ENCODE assay signal across 8 cellular contexts in genomic region chr20:62624325-62624690, GRCh38. TPM values are rescaled to one million over a fixed set of nuclear protein-coding genes. Genes with fewer than 3 reads are reported as not detected.
DNase-seq lines count a peak whose midpoint lies in the region; ATAC-seq and TF ChIP-seq lines count a peak whose summit lies in the region.

No MANE protein-coding gene starts in this region.

- H3K36me3 Mint-ChIP-seq in IgD-negative memory B cell = no peaks in the 10 kb centered on the region

- no peaks in the 10 kb centered on the region for H3K9me3 Mint-ChIP-seq in IgD-negative memory B cell

- ATAC-seq in GM21529 (IDR thresholded peaks at IDR 0.05; ENCODE audit: unreplicated experiment) (peak; percentile 46), psoas muscle (peak in 3 of 4 donors; percentile 3 to 21 (median 6)), omental fat pad (ENCODE audit: low FRiP score) (no peak)

- peaks cover 24% of the 10 kb centered on the region for H3K4me1 ChIP-seq in psoas muscle

- H3K4me1 Mint-ChIP-seq in IgD-negative memory B cell = peaks cover 6 to 20% (median 15%) of the 10 kb centered on the region in 3 donors

- H3K27ac ChIP-seq in dorsolateral prefrontal cortex (peak overlapping the region in 52 of 59 donors; percentile 4 to 90 (median 72)), psoas muscle (peak overlapping the region; percentile 68)

- TF ChIP-seq CTCF in GM12865 (IDR thresholded peaks at IDR 0.05; ENCODE audit: insufficient read depth, low read depth, low read length, missing control alignments) (peak; percentile 51), dorsolateral prefrontal cortex (IDR thresholded peaks at IDR 0.05 in 54 of 56, conservative IDR thresholded peaks at IDR 0.05 in 2 of 56; ENCODE audit: low read depth in 1 of 56, partially characterized antibody in 56 of 56) (no peak), psoas muscle (IDR thresholded peaks at IDR 0.05) (no peak), foreskin fibroblast (IDR thresholded peaks at IDR 0.05; ENCODE audit: low read depth, low read length) (no peak), omental fat pad (IDR thresholded peaks at IDR 0.05) (no peak)

- DNase-seq in GM12865 (ENCODE audit: low read depth) = peak; percentile 52
- DNase-seq in dorsolateral prefrontal cortex = no peak
- DNase-seq in psoas muscle = peak in 1 of 2 donors; percentile 66
- DNase-seq in ACHN = no peak
- DNase-seq in foreskin fibroblast = no peak
- DNase-seq in omental fat pad (ENCODE audit: low spot score) = no peak

- no peaks in the 10 kb centered on the region for H3K9me3 ChIP-seq in psoas muscle

- H3K36me3 ChIP-seq in psoas muscle (ENCODE audit: insufficient read depth in 1 of 2, low read depth in 1 of 2) = no peaks in the 10 kb centered on the region

- peak overlapping the region; percentile 78 to 94 (median 85) for H3K4me3 Mint-ChIP-seq in IgD-negative memory B cell

- H3K27me3 Mint-ChIP-seq in IgD-negative memory B cell = no peaks in the 10 kb centered on the region

- H3K27ac Mint-ChIP-seq in IgD-negative memory B cell = peak overlapping the region; percentile 77 to 97 (median 94)

- 72 to 77% (median 77%) methylated on average over 9 of the region's 9 CpGs for WGBS in psoas muscle, 3 donors

- intact Hi-C loops in dorsolateral prefrontal cortex (cut with DNase I) (no loop called here), psoas muscle (cut with DNase I) (no loop called here)

- H3K4me3 ChIP-seq in GM12865 (ENCODE audit: low read depth, low read length) (peak overlapping the region; percentile 51), dorsolateral prefrontal cortex (no peak overlapping the region), psoas muscle (peak overlapping the region; percentile 2), foreskin fibroblast (ENCODE audit: low read depth in 1 of 2, low read length in 2 of 2) (no peak overlapping the region)

- H3K27me3 ChIP-seq in dorsolateral prefrontal cortex (peaks cover 0 to 22% (median 0%) of the 10 kb centered on the region in 45 donors), psoas muscle (ENCODE audit: insufficient read depth in 3 of 3, low read length in 2 of 3) (peaks cover 0 to 5% (median 0%) of the 10 kb centered on the region in 3 donors)

- in situ Hi-C loops in ACHN (cut with HindIII; ENCODE audit: low pct_ligation_motif_present, low pct_unique_long_range_greater_than_20kb, low sequenced_read_pairs) = no loop called here

RNA-seq across cellular contexts. Expression of gene SLCO4A1, which starts 18.0 kb away (rescaled TPM):
- polyA plus RNA-seq in IgD-negative memory B cell (3.4 TPM), psoas muscle (10 to 100 TPM in 2 of 3 donors, 1 to 10 TPM in 1; 9.8 to 38.5 (median 17.5) TPM)
- total RNA-seq in dorsolateral prefrontal cortex (100 to 1,000 TPM in 3 of 120 experiments, 10 to 100 TPM in 117; 10.4 to 115 (median 38.3) TPM), psoas muscle (10 to 100 TPM in 1 of 4 donors, 1 to 10 TPM in 3; 5.3 to 12.8 (median 8.7) TPM), omental fat pad (10 to 100 TPM; 26.1 to 67.4 (median 55.6) TPM)

Comparison
In these comparisons a context has a peak if more than half of its experiments do, and no peak if none do; other contexts are left out.
1. H3K4me3 ChIP-seq: peak in GM12865 (single experiment) and psoas muscle (single experiment); none in dorsolateral prefrontal cortex (0 of 59) and foreskin fibroblast (0 of 2).